Comparison of ENCODE assay signal across 8 cellular contexts in the genomic region with DNA sequence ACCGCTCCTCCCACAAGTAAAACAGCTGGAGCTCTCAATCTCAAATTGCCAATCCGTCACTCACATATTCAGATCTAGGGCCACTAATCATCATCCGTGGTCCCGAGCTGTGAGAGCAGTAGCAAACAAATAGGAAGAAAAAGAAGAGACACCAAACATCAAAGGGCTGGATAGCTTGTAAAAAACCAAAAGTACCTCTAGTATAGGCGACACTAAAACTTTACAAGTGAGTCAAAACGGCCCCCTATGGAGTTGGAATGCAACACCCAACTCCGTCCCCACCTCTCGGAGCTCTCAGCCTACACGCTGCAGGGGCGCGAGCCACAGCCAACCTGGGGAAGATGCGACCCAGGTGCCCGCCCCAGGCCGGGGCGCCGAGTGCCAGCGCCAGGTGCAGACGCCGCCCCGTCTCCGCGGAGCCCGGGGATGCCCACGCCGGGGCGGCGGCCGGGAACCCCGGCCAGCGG. TPM values are rescaled to one million over a fixed set of nuclear protein-coding genes. Genes with fewer than 3 reads are reported as not detected.
DNase-seq lines count a peak whose midpoint lies in the region; ATAC-seq and TF ChIP-seq lines count a peak whose summit lies in the region.

No MANE protein-coding gene starts in this region.

- H4K20me1 ChIP-seq in MM.1S (ENCODE audit: insufficient read depth, low read length), result no peaks in the 10 kb centered on the region
- H4K20me1 ChIP-seq in neural progenitor cell (ENCODE audit: low read depth), result peaks cover 19% of the 10 kb centered on the region

- H3K9ac ChIP-seq in MM.1S (ENCODE audit: low read length) (peak overlapping the region; percentile 70; the same call in 1 of the 2 replicates), neural progenitor cell (peak overlapping the region; percentile 72)

- DNase-seq in NCI-H1417 (lab: John Stamatoyannopoulos, UW) (peak; percentile 47 to 92 (median 83)), NCI-H1417 treated with DMSO at 0.1 percent for 48 hours (lab: John Stamatoyannopoulos, UW) (no peak), HEK293T (ENCODE audit: extremely low spot score) (peak; percentile 45), MM.1S (peak; percentile 73), esophagus muscularis mucosa (ENCODE audit: extremely low spot score) (no peak), neural progenitor cell (ENCODE audit: low spot score) (peak; percentile 70), thyroid gland (peak; percentile 47 to 57)
- DNase-seq in activated CD8-positive, alpha-beta T cell treated with anti-CD3 and anti-CD28 coated beads, Interleukin-2, amount 10 ng/mL, durations not matched to agents 7 days and 5 days, result peak; percentile 59

- H3K79me2 ChIP-seq in MM.1S (ENCODE audit: low read length) (peaks cover 51% of the 10 kb centered on the region), neural progenitor cell (ENCODE audit: low read depth) (peaks cover 54% of the 10 kb centered on the region)

- peak overlapping the region; percentile 68 for H3K4me3 ChIP-seq in MM.1S (ENCODE audit: low read length)
- peak overlapping the region; percentile 79 to 99 (median 96) for H3K4me3 ChIP-seq in esophagus muscularis mucosa
- peak overlapping the region; percentile 94 for H3K4me3 ChIP-seq in neural progenitor cell
- peak overlapping the region; percentile 77 to 86 (median 78) for H3K4me3 ChIP-seq in thyroid gland (replicated peaks in 1 of 3)

- no peaks in the 10 kb centered on the region for H3K27me3 ChIP-seq in MM.1S (replicated peaks; ENCODE audit: insufficient read depth, low read length)
- H3K27me3 ChIP-seq in esophagus muscularis mucosa, result no peaks in the 10 kb centered on the region
- no peaks in the 10 kb centered on the region for H3K27me3 ChIP-seq in neural progenitor cell
- no peaks in the 10 kb centered on the region for H3K27me3 ChIP-seq in thyroid gland

- peaks cover 3% of the 10 kb centered on the region for H3K9me3 Mint-ChIP-seq in activated CD8-positive, alpha-beta T cell treated with anti-CD3 and anti-CD28 coated beads, Interleukin-2, amount 10 ng/mL, durations not matched to agents 7 days and 5 days (ENCODE audit: insufficient read depth)
- H3K9me3 Mint-ChIP-seq in neural progenitor cell, result peaks cover 4% of the 10 kb centered on the region

- H3K4me1 Mint-ChIP-seq in activated CD8-positive, alpha-beta T cell treated with anti-CD3 and anti-CD28 coated beads, Interleukin-2, amount 10 ng/mL, durations not matched to agents 7 days and 5 days (ENCODE audit: low read depth), result peaks cover 40% of the 10 kb centered on the region
- peaks cover 17% of the 10 kb centered on the region for H3K4me1 Mint-ChIP-seq in neural progenitor cell

- no peaks in the 10 kb centered on the region for H3K27me3 Mint-ChIP-seq in activated CD8-positive, alpha-beta T cell treated with anti-CD3 and anti-CD28 coated beads, Interleukin-2, amount 10 ng/mL, durations not matched to agents 7 days and 5 days (ENCODE audit: low read depth)
- no peaks in the 10 kb centered on the region for H3K27me3 Mint-ChIP-seq in neural progenitor cell (ENCODE audit: insufficient read depth, low read depth)

- no peaks in the 10 kb centered on the region for H3K9me2 ChIP-seq in MM.1S (replicated peaks; ENCODE audit: insufficient read depth, low read length)

- peak overlapping the region; percentile 77 for H3K4me2 ChIP-seq in MM.1S (ENCODE audit: low read depth, low read length)
- H3K4me2 ChIP-seq in neural progenitor cell, result peak overlapping the region; percentile 94

- peak overlapping the region; percentile 80 for H3K4me3 Mint-ChIP-seq in activated CD8-positive, alpha-beta T cell treated with anti-CD3 and anti-CD28 coated beads, Interleukin-2, amount 10 ng/mL, durations not matched to agents 7 days and 5 days
- peak overlapping the region; percentile 94 for H3K4me3 Mint-ChIP-seq in neural progenitor cell

- no peak for TF ChIP-seq EP300 in esophagus muscularis mucosa (IDR thresholded peaks at IDR 0.05)

- TF ChIP-seq CTCF in MM.1S (IDR thresholded peaks at IDR 0.05; ENCODE audit: low read length), result no peak
- no peak for TF ChIP-seq CTCF in esophagus muscularis mucosa (IDR thresholded peaks at IDR 0.05)
- no peak for TF ChIP-seq CTCF in neural progenitor cell (IDR thresholded peaks at IDR 0.05)
- no peak for TF ChIP-seq CTCF in thyroid gland (IDR thresholded peaks at IDR 0.05)

- POLR2A ChIA-PET in HEK293T (lab: Yijun Ruan, JAX), result interaction anchor here (1.0 to 2.2 kb wide), 4 partner anchors 10 to 43 kb away, joined by 3 to 8 read pairs (median 4); no protein-coding TSS in a partner anchor
- POLR2A ChIA-PET in activated CD8-positive, alpha-beta T cell treated with anti-CD3 and anti-CD28 coated beads, Interleukin-2, amount 10 ng/mL, durations not matched to agents 7 days and 5 days (lab: Charles Lee), result interaction anchor here (0.7 to 1.8 kb wide), 7 partner anchors 9 to 406 kb away, joined by 3 to 6 read pairs (median 5); no protein-coding TSS in a partner anchor

- intact Hi-C loops in esophagus muscularis mucosa (cut with DNase I) (loop anchor here (1.0 kb wide), 1 partner anchor 10 kb away; no protein-coding TSS in a partner anchor), thyroid gland (cut with DNase I) (no loop called here)

- H3K4me1 ChIP-seq in MM.1S (ENCODE audit: low read length) (peaks cover 23% of the 10 kb centered on the region), esophagus muscularis mucosa (peaks cover 5 to 24% (median 11%) of the 10 kb centered on the region in 4 donors), neural progenitor cell (peaks cover 11% of the 10 kb centered on the region), thyroid gland (peaks cover 8 to 10% of the 10 kb centered on the region in 2 donors)

- CTCF ChIA-PET in HEK293T (lab: Yijun Ruan, JAX), result interaction anchor here (0.5 to 2.0 kb wide), 11 partner anchors 8 to 142 kb away, joined by 3 to 10 read pairs (median 3); no protein-coding TSS in a partner anchor
- CTCF ChIA-PET in activated CD8-positive, alpha-beta T cell treated with anti-CD3 and anti-CD28 coated beads, Interleukin-2, amount 10 ng/mL, durations not matched to agents 7 days and 5 days (lab: Charles Lee), result interaction anchor here (0.6 to 6.4 kb wide), 23 partner anchors 8 to 287 kb away, joined by 3 to 81 read pairs (median 5); no protein-coding TSS in a partner anchor

- H2AFZ ChIP-seq in MM.1S (ENCODE audit: low read length), result peak overlapping the region; percentile 54; the same call in 1 of the 2 replicates
- H2AFZ ChIP-seq in neural progenitor cell (replicated peaks), result no peak overlapping the region

- no peaks in the 10 kb centered on the region for H3K9me3 ChIP-seq in MM.1S (replicated peaks; ENCODE audit: insufficient read depth, low read length)
- no peaks in the 10 kb centered on the region for H3K9me3 ChIP-seq in esophagus muscularis mucosa
- H3K9me3 ChIP-seq in neural progenitor cell (ENCODE audit: low read depth), result no peaks in the 10 kb centered on the region
- H3K9me3 ChIP-seq in thyroid gland, result no peaks in the 10 kb centered on the region

- no peak for TF ChIP-seq POLR2A in esophagus muscularis mucosa (IDR thresholded peaks at IDR 0.05; ENCODE audit: low read depth)
- no peak for TF ChIP-seq POLR2A in thyroid gland (IDR thresholded peaks at IDR 0.05)

- H3K36me3 ChIP-seq in MM.1S (replicated peaks; ENCODE audit: insufficient read depth, low read length) (peaks cover 3% of the 10 kb centered on the region; the same call in 1 of the 2 replicates), esophagus muscularis mucosa (no peaks in the 10 kb centered on the region), neural progenitor cell (no peaks in the 10 kb centered on the region), thyroid gland (no peaks in the 10 kb centered on the region)

- WGBS in esophagus muscularis mucosa, result 6% methylated on average over 8 of the region's 30 CpGs
- WGBS in thyroid gland, 2 donors, result 3 to 6% methylated on average over 8 to 12 of the region's 30 CpGs

- peaks cover 21% of the 10 kb centered on the region for H3K36me3 Mint-ChIP-seq in activated CD8-positive, alpha-beta T cell treated with anti-CD3 and anti-CD28 coated beads, Interleukin-2, amount 10 ng/mL, durations not matched to agents 7 days and 5 days (ENCODE audit: low read depth)
- H3K36me3 Mint-ChIP-seq in neural progenitor cell, result peaks cover 17% of the 10 kb centered on the region

- H3K27ac ChIP-seq in MM.1S (ENCODE audit: low read length), result peak overlapping the region; percentile 64; the same call in 1 of the 2 replicates
- peak overlapping the region; percentile 84 to 90 (median 87) for H3K27ac ChIP-seq in esophagus muscularis mucosa (replicated peaks in 1 of 4)
- H3K27ac ChIP-seq in neural progenitor cell, result peak overlapping the region; percentile 77
- H3K27ac ChIP-seq in thyroid gland, result peak overlapping the region; percentile 80 to 95 (median 87)

- H3F3A ChIP-seq in MM.1S (ENCODE audit: insufficient read depth, low read length) (peaks cover 15% of the 10 kb centered on the region), neural progenitor cell (ENCODE audit: low read depth) (peaks cover 7% of the 10 kb centered on the region)

- peak overlapping the region; percentile 78 for H3K27ac Mint-ChIP-seq in activated CD8-positive, alpha-beta T cell treated with anti-CD3 and anti-CD28 coated beads, Interleukin-2, amount 10 ng/mL, durations not matched to agents 7 days and 5 days
- peak overlapping the region; percentile 72 for H3K27ac Mint-ChIP-seq in neural progenitor cell

- ATAC-seq in activated CD8-positive, alpha-beta T cell treated with anti-CD3 and anti-CD28 coated beads, Interleukin-2, amount 10 ng/mL, durations not matched to agents 7 days and 5 days, result peak; percentile 60

TF ChIP-seq in HEK293T, 16 proteins besides CTCF, POLR2A, EP300 and RAD21 (continues in another document):
- TF ChIP-seq TARDBP (IDR thresholded peaks at IDR 0.05) (no peak), L3MBTL2 (conservative IDR thresholded peaks at IDR 0.05) (no peak), ZNF384 (IDR thresholded peaks at IDR 0.05) (peak; percentile 52; the same call in 1 of the 2 replicates), ARNT (IDR thresholded peaks at IDR 0.05) (no peak), FOXM1 (IDR thresholded peaks at IDR 0.05; ENCODE audit: borderline replicate concordance) (no peak), FOXK2 (IDR thresholded peaks at IDR 0.05) (no peak), SP1 (IDR thresholded peaks at IDR 0.05) (no peak), SUZ12 (IDR thresholded peaks at IDR 0.05) (no peak), BHLHE40 (IDR thresholded peaks at IDR 0.05; ENCODE audit: borderline replicate concordance) (no peak), FOXA1 (IDR thresholded peaks at IDR 0.05) (no peak), ELF4 (IDR thresholded peaks at IDR 0.05) (no peak), CTBP1 (IDR thresholded peaks at IDR 0.05; ENCODE audit: borderline replicate concordance) (peak; percentile 84), LEF1 (IDR thresholded peaks at IDR 0.05; ENCODE audit: borderline replicate concordance) (0 out of 2 replicates have a peak, but pooled peaks have one; percentile 47), NFRKB (IDR thresholded peaks at IDR 0.05) (no peak)

RNA-seq across cellular contexts. Expression of a gene that starts 0.6 kb away (rescaled TPM):
- total RNA-seq in activated CD8-positive, alpha-beta T cell treated with anti-CD3 and anti-CD28 coated beads, Interleukin-2, amount 10 ng/mL, durations not matched to agents 7 days and 5 days, result 10 to 100 TPM; 18.0 to 18.4 TPM
- total RNA-seq in esophagus muscularis mucosa (10 to 100 TPM; 26.6 to 41.9 (median 30.7) TPM), neural progenitor cell (ENCODE audit: low replicate concordance) (52.4 and 96.7 TPM in 2 replicates), thyroid gland (100 to 1,000 TPM in 1 of 4 donors, 10 to 100 TPM in 3; 91.0 to 109 (median 97.9) TPM)

Comparison
In these comparisons a context has a peak if more than half of its experiments do, and no peak if none do; other contexts are left out.
1. DNase-seq: peak in NCI-H1417 (3 of 3), HEK293T (single experiment), MM.1S (single experiment), activated CD8-positive, alpha-beta T cell treated with anti-CD3 and anti-CD28 coated beads, Interleukin-2, amount 10 ng/mL, durations not matched to agents 7 days and 5 days (single experiment), neural progenitor cell (single experiment) and thyroid gland (2 of 2); none in NCI-H1417 treated with DMSO at 0.1 percent for 48 hours (single experiment) and esophagus muscularis mucosa (single experiment).
2. Peak in every context shown above with its lines, with median percentiles within 50 percentile points of each other: H3K27ac ChIP-seq and H3K4me3 ChIP-seq.